17 cellular contexts compared by ENCODE assay signal in the genomic region with DNA sequence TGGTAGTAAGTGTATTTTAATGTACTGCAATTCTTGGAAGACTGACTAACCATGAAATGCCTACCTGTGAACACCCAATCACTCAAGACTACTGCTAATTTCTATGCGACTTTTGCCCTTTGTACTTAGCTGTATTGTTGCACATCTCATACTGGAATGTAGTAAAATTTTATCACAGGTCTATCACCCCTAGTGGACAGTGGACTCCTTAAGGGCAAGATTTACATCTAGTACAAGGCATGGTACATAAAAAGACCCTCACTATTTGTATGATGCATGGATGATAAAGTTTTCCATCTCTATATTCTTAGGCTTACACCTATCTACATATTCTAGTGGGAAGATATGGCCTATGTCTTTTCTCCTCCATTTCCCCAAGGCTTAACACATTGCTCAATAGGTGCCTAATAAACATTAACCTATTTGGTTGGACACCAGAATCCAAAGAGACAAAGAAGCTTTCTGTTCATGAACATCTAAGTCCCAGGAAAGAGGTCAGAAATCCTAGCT. TPM values are rescaled to one million over a fixed set of nuclear protein-coding genes. Genes with fewer than 3 reads are reported as not detected.
DNase-seq lines count a peak whose midpoint lies in the region; ATAC-seq and TF ChIP-seq lines count a peak whose summit lies in the region.
"Had no signal": no experiment of that assay in that cellular context is flagged by ENCODE, and none has a peak within 500 bp of the region (broad histone marks: within the 10 kb centered on the region; RNA-seq: fewer than 3 reads in every experiment).

No MANE protein-coding gene starts in this region.

- no peak for ATAC-seq in HG03439 (IDR thresholded peaks at IDR 0.05; ENCODE audit: unreplicated experiment)
- ATAC-seq: stimulated activated naive B cell treated with anti-CD40 and anti-IgM and Interleukin-4, amounts not matched to agents 10 μg/mL and 1 μg/mL and 100 μg/mL, for 72 hours had no signal

- intact Hi-C loops in thyroid gland (cut with DNase I): no loop called here

- 38 to 57% methylated on average over 1 of the region's 1 CpG for WGBS in GM23248 (ENCODE audit: low coverage in 1 of 2, low lambda C conversion rate in 2 of 2, missing lambda C conversion rate in 2 of 2), 2 experiments
- 90 to 100% methylated on average over 1 of the region's 1 CpG for WGBS in thyroid gland, 2 donors

- DNase-seq in GM23248: peak; percentile 18
- DNase-seq in astrocyte of the cerebellum (ENCODE audit: low read depth): no peak
- no peak for DNase-seq in kidney epithelial cell (ENCODE audit: low read depth)
- no peak for DNase-seq in thyroid gland
- DNase-seq in GOT3 (lab: John Stamatoyannopoulos, UW): no peak
- no peak for DNase-seq in DMS 273 treated with DMSO at 0.1 percent for 48 hours (lab: John Stamatoyannopoulos, UW)
- DNase-seq: activated CD4-positive, alpha-beta T cell treated with anti-CD3 and anti-CD28 coated beads, Interleukin-2, amount 50 U/mL, for 4 hours; activated effector memory CD4-positive, alpha-beta T cell treated with Interleukin-2 at 50 U/mL for 16 hours; CD8-positive, alpha-beta memory T cell; central memory CD4-positive, alpha-beta T cell; Karpas-422; NCI-H187 treated with DMSO at 0.1 percent for 48 hours; stimulated activated CD4-positive, alpha-beta T cell treated with anti-CD3 and anti-CD28 coated beads, Interleukin-4, amount 100 ng/mL, for 24 hours; stimulated activated naive B cell treated with anti-CD40 and anti-IgM and Interleukin-4, amounts not matched to agents 10 μg/mL and 1 μg/mL and 100 μg/mL, for 72 hours; T1000 had no signal

- H3K9me2 ChIP-seq in GM23248 (ENCODE audit: insufficient read depth): no peaks in the 10 kb centered on the region

- H3K27me3 ChIP-seq in GM23248 (replicated peaks; ENCODE audit: insufficient read depth) (no peaks in the 10 kb centered on the region), kidney epithelial cell (ENCODE audit: control insufficient read depth, insufficient read depth, low read length) (no peaks in the 10 kb centered on the region), thyroid gland (no peaks in the 10 kb centered on the region)

- TF ChIP-seq POLR2A in thyroid gland (IDR thresholded peaks at IDR 0.05): no peak

- H3K4me2 ChIP-seq in GM23248 (ENCODE audit: unreplicated experiment): peak overlapping the region; percentile 20

- H3K9me3 ChIP-seq in GM23248 (ENCODE audit: low read depth) (no peaks in the 10 kb centered on the region), thyroid gland (no peaks in the 10 kb centered on the region)

- H3K4me1 ChIP-seq in GM23248 (ENCODE audit: insufficient read depth): peaks cover 18% of the 10 kb centered on the region
- peaks cover 47 to 69% of the 10 kb centered on the region in 2 donors for H3K4me1 ChIP-seq in thyroid gland

- H3K79me2 ChIP-seq in GM23248 (ENCODE audit: insufficient read depth): no peaks in the 10 kb centered on the region

- in situ Hi-C loops in GM23248 (cut with MboI) (no loop called here), astrocyte of the cerebellum (cut with HindIII; ENCODE audit: low sequenced_read_pairs) (loop anchor here (10.0 kb wide), 1 partner anchor 258 kb away; the partner anchor contains the start of gene SAA2)

- H3F3A ChIP-seq in GM23248 (ENCODE audit: insufficient read depth): peaks cover 29% of the 10 kb centered on the region

- no peak overlapping the region for H3K4me3 ChIP-seq in GM23248
- H3K4me3 ChIP-seq in astrocyte of the cerebellum (ENCODE audit: low read depth, low read length): no peak overlapping the region
- no peak overlapping the region for H3K4me3 ChIP-seq in kidney epithelial cell (ENCODE audit: low read depth, low read length)
- H3K4me3 ChIP-seq in thyroid gland (replicated peaks in 1 of 3): no peak overlapping the region

- H3K27ac ChIP-seq in GM23248 (peak overlapping the region; percentile 73), thyroid gland (peak overlapping the region; percentile 77 to 93 (median 89))

- H2AFZ ChIP-seq in GM23248: no peak overlapping the region

- H3K36me3 ChIP-seq in GM23248 (ENCODE audit: low read depth) (no peaks in the 10 kb centered on the region), kidney epithelial cell (ENCODE audit: control insufficient read depth, insufficient read depth, low read length) (no peaks in the 10 kb centered on the region), thyroid gland (no peaks in the 10 kb centered on the region)

- H3K9ac ChIP-seq in GM23248: no peak overlapping the region; the same call in 1 of the 2 replicates

- no peaks in the 10 kb centered on the region for H4K20me1 ChIP-seq in GM23248 (ENCODE audit: insufficient read depth)

- TF ChIP-seq CTCF in astrocyte of the cerebellum (IDR thresholded peaks at IDR 0.05; ENCODE audit: low read depth, low read length, missing control alignments): peak; percentile 27
- peak; percentile 26 for TF ChIP-seq CTCF in kidney epithelial cell (IDR thresholded peaks at IDR 0.05; ENCODE audit: insufficient read depth, low read length, poor library complexity, severe bottlenecking)
- peak in 1 of 6 experiments; percentile 2 for TF ChIP-seq CTCF in thyroid gland (IDR thresholded peaks at IDR 0.05)

RNA-seq across cellular contexts. Expression of gene SERGEF, which starts 26.1 kb away (rescaled TPM):
- total RNA-seq in GM23248 (2014; rRNA removed; shearing (Covaris generic)): 16.8 and 18.3 TPM in 2 replicates
- 16.7 and 23.2 TPM in 2 replicates for polyA plus RNA-seq in GM23248 (2016; fragmentation: Nextera tagmentation; extraction: Ambion mirVana)
- total RNA-seq in kidney epithelial cell (20.5 and 27.0 TPM in 2 replicates), thyroid gland (100 to 1,000 TPM in 1 of 4 donors, 10 to 100 TPM in 3; 62.2 to 116 (median 83.5) TPM)

RNA-seq across cellular contexts. Expression of gene TPH1, which starts 59.3 kb away (rescaled TPM):
- total RNA-seq in GM23248 (2014; rRNA removed; shearing (Covaris generic)): not detected in 2 replicates
- polyA plus RNA-seq in GM23248 (2016; fragmentation: Nextera tagmentation; extraction: Ambion mirVana): not detected in 2 replicates
- total RNA-seq in kidney epithelial cell: 0.07 and 0.38 TPM in 2 replicates
- 1 to 10 TPM in 1 of 4 donors, under 1 TPM in 3; 0.13 to 2.1 (median 0.45) TPM for total RNA-seq in thyroid gland
- total RNA-seq: Right ventricle myocardium inferior had no signal
